Comparison of ENCODE assay signal across 16 cellular contexts in the genomic region with DNA sequence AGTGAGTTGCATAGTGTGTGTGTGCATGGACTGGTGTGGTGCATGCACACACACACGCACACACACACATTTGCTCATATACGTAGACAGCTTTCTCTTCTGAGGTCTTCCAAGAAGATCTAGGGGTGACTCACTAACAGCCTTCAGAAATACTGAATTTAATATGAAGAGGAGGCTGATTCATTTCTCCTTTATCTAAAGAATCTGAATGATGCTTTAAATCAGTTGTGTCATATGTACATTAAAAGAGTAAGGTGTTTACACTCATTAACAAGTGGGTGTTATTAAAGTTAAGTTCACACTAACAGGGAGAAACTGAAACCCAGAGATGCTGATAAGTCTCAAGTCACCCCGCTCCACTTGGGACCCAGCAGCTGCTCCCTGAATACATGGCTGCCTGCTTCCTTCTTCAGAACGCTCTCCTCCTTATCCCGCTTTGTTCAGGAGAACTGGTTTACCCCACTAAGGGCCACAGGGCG. TPM values are rescaled to one million over a fixed set of nuclear protein-coding genes. Genes with fewer than 3 reads are reported as not detected.
DNase-seq lines count a peak whose midpoint lies in the region; ATAC-seq, FAIRE-seq and TF ChIP-seq lines count a peak whose summit lies in the region.
"Had no signal": no experiment of that assay in that cellular context is flagged by ENCODE, and none has a peak within 500 bp of the region (broad histone marks: within the 10 kb centered on the region; RNA-seq: fewer than 3 reads in every experiment).

No MANE protein-coding gene starts in this region.

- H3K27me3 Mint-ChIP-seq in activated CD4-positive, alpha-beta T cell treated with anti-CD3 and anti-CD28 coated beads for 36 hours: peaks cover 4% of the 10 kb centered on the region
- H3K27me3 Mint-ChIP-seq in astrocyte (ENCODE audit: low read depth, unreplicated experiment) (no peaks in the 10 kb centered on the region), neural progenitor cell (ENCODE audit: insufficient read depth, low read depth) (no peaks in the 10 kb centered on the region)

- FAIRE-seq in astrocyte (lab: Jason Lieb, UNC): peak; percentile 39
- FAIRE-seq: pancreas had no signal

- H3K4me3 ChIP-seq in MG63: no peak overlapping the region
- no peak overlapping the region for H3K4me3 ChIP-seq in astrocyte (ENCODE audit: insufficient read depth, low read depth, low read length)
- no peak overlapping the region for H3K4me3 ChIP-seq in neural progenitor cell
- H3K4me3 ChIP-seq: esophagus muscularis mucosa, GM23338, pancreas had no signal

- H3K4me2 ChIP-seq in astrocyte (ENCODE audit: low read length) (peak overlapping the region; percentile 48), neural progenitor cell (no peak overlapping the region)
- H3K4me2 ChIP-seq: GM23338 had no signal

- no peak overlapping the region for H3K4me3 Mint-ChIP-seq in activated CD4-positive, alpha-beta T cell treated with anti-CD3 and anti-CD28 coated beads for 36 hours
- H3K4me3 Mint-ChIP-seq in astrocyte (ENCODE audit: unreplicated experiment) (no peak overlapping the region), neural progenitor cell (no peak overlapping the region)
- H3K4me3 Mint-ChIP-seq: GM23338 had no signal

- peaks cover 24% of the 10 kb centered on the region for H3F3A ChIP-seq in neural progenitor cell (ENCODE audit: low read depth)

- no peaks in the 10 kb centered on the region for H3K36me3 Mint-ChIP-seq in activated CD4-positive, alpha-beta T cell treated with anti-CD3 and anti-CD28 coated beads for 36 hours (ENCODE audit: low read depth)
- H3K36me3 Mint-ChIP-seq in astrocyte (ENCODE audit: low read depth, unreplicated experiment) (no peaks in the 10 kb centered on the region), neural progenitor cell (peaks cover 2% of the 10 kb centered on the region)

- no peak for TF ChIP-seq CTCF in astrocyte (IDR thresholded peaks at IDR 0.05; ENCODE audit: insufficient read depth, low read depth, low read length)
- TF ChIP-seq CTCF in neural progenitor cell (IDR thresholded peaks at IDR 0.05): no peak

- H3K27ac Mint-ChIP-seq in activated CD4-positive, alpha-beta T cell treated with anti-CD3 and anti-CD28 coated beads for 36 hours: peak overlapping the region; percentile 80
- H3K27ac Mint-ChIP-seq in astrocyte (ENCODE audit: unreplicated experiment): peak overlapping the region; percentile 2
- H3K27ac Mint-ChIP-seq in neural progenitor cell: no peak overlapping the region
- H3K27ac Mint-ChIP-seq: GM23338 had no signal

- H2AFZ ChIP-seq in astrocyte (ENCODE audit: low read depth, low read length) (no peak overlapping the region), neural progenitor cell (replicated peaks) (no peak overlapping the region)
- H2AFZ ChIP-seq: GM23338 had no signal

- peak; percentile 52 for DNase-seq in activated CD4-positive, alpha-beta T cell treated with anti-CD3 and anti-CD28 coated beads for 36 hours
- DNase-seq in activated CD4-positive, alpha-beta T cell treated with anti-CD3 and anti-CD28 coated beads for 1 hour: no peak
- DNase-seq in MG63: peak; percentile 17
- DNase-seq in astrocyte (ENCODE audit: low read depth): peak; percentile 88
- DNase-seq in renal cortical epithelial cell (ENCODE audit: low read depth): peak; percentile 21
- DNase-seq in NCI-H146 treated with DMSO at 0.1 percent for 48 hours (lab: John Stamatoyannopoulos, UW; ENCODE audit: unreplicated experiment): no peak
- DNase-seq in neural progenitor cell (ENCODE audit: low spot score): no peak
- DNase-seq: central memory CD4-positive, alpha-beta T cell; left colon; NCI-H446; pancreas; SIG-M5; trophoblast cell had no signal

- H3K36me3 ChIP-seq in MG63 (no peaks in the 10 kb centered on the region), astrocyte (ENCODE audit: insufficient read depth, low read length) (no peaks in the 10 kb centered on the region), neural progenitor cell (no peaks in the 10 kb centered on the region)
- H3K36me3 ChIP-seq: esophagus muscularis mucosa, pancreas had no signal

- H3K4me1 Mint-ChIP-seq in activated CD4-positive, alpha-beta T cell treated with anti-CD3 and anti-CD28 coated beads for 36 hours: peaks cover 21% of the 10 kb centered on the region
- H3K4me1 Mint-ChIP-seq in astrocyte (ENCODE audit: low read depth, unreplicated experiment): peaks cover 18% of the 10 kb centered on the region
- peaks cover 21% of the 10 kb centered on the region for H3K4me1 Mint-ChIP-seq in neural progenitor cell

- peaks cover 14% of the 10 kb centered on the region for H3K4me1 ChIP-seq in astrocyte (ENCODE audit: insufficient read depth, low read length)
- peaks cover 32% of the 10 kb centered on the region for H3K4me1 ChIP-seq in neural progenitor cell
- H3K4me1 ChIP-seq: esophagus muscularis mucosa, pancreas had no signal

- H3K9me3 ChIP-seq in MG63: no peaks in the 10 kb centered on the region
- no peaks in the 10 kb centered on the region for H3K9me3 ChIP-seq in astrocyte (ENCODE audit: insufficient read depth, low read depth, low read length)
- no peaks in the 10 kb centered on the region for H3K9me3 ChIP-seq in neural progenitor cell (ENCODE audit: low read depth)
- H3K9me3 ChIP-seq: esophagus muscularis mucosa, pancreas had no signal

- H3K9ac ChIP-seq in astrocyte (ENCODE audit: low read length): peak overlapping the region; percentile 31
- H3K9ac ChIP-seq in neural progenitor cell: no peak overlapping the region

- POLR2A ChIA-PET in activated CD4-positive, alpha-beta T cell treated with anti-CD3 and anti-CD28 coated beads for 36 hours (lab: Charles Lee): interaction anchor here (0.6 kb wide), 1 partner anchor 112 kb away, joined by 4 read pairs; no protein-coding TSS in a partner anchor

- peak overlapping the region; percentile 7 for H3K27ac ChIP-seq in astrocyte (ENCODE audit: low read depth, low read length)
- H3K27ac ChIP-seq in neural progenitor cell: no peak overlapping the region
- H3K27ac ChIP-seq: esophagus muscularis mucosa, pancreas had no signal

- H3K27me3 ChIP-seq in MG63: no peaks in the 10 kb centered on the region
- H3K27me3 ChIP-seq in astrocyte (ENCODE audit: insufficient read depth, low read length): no peaks in the 10 kb centered on the region
- H3K27me3 ChIP-seq in neural progenitor cell: no peaks in the 10 kb centered on the region
- H3K27me3 ChIP-seq: pancreas had no signal

- CTCF ChIA-PET in activated CD4-positive, alpha-beta T cell treated with anti-CD3 and anti-CD28 coated beads for 36 hours (lab: Charles Lee): interaction anchor here (0.7 to 0.8 kb wide), 2 partner anchors 43 to 655 kb away, joined by 3 to 8 read pairs; no protein-coding TSS in a partner anchor

- H4K20me1 ChIP-seq in astrocyte (ENCODE audit: insufficient read depth, low read length) (no peaks in the 10 kb centered on the region), neural progenitor cell (ENCODE audit: low read depth) (no peaks in the 10 kb centered on the region)

- H3K79me2 ChIP-seq in astrocyte (ENCODE audit: insufficient read depth, low read length) (no peaks in the 10 kb centered on the region), neural progenitor cell (ENCODE audit: low read depth) (no peaks in the 10 kb centered on the region)

- H3K9me3 Mint-ChIP-seq in activated CD4-positive, alpha-beta T cell treated with anti-CD3 and anti-CD28 coated beads for 36 hours (ENCODE audit: low read depth): peaks cover 4% of the 10 kb centered on the region
- H3K9me3 Mint-ChIP-seq in astrocyte (ENCODE audit: unreplicated experiment): no peaks in the 10 kb centered on the region
- no peaks in the 10 kb centered on the region for H3K9me3 Mint-ChIP-seq in neural progenitor cell

- ATAC-seq in activated CD4-positive, alpha-beta T cell treated with anti-CD3 and anti-CD28 coated beads for 36 hours: peak; percentile 98
- no peak for ATAC-seq in HG03432 (IDR thresholded peaks at IDR 0.05; ENCODE audit: unreplicated experiment)
- ATAC-seq: GM23338, left colon had no signal

- intact Hi-C loops in activated CD4-positive, alpha-beta T cell treated with anti-CD3 and anti-CD28 coated beads for 36 hours (cut with DNase I, micrococcal nuclease): loop anchor here in 1 of 2 experiments (1.0 kb wide), 1 partner anchor 30 kb away; a partner anchor contains a TSS

RNA-seq across cellular contexts. Expression of a gene that starts 22.0 kb away (rescaled TPM):
- total RNA-seq in activated CD4-positive, alpha-beta T cell treated with anti-CD3 and anti-CD28 coated beads for 36 hours: not detected
- total RNA-seq in MG63 (2014; rRNA removed; shearing (Covaris generic); ENCODE audit: low replicate concordance): not detected in 2 replicates
- not detected in 2 replicates for total RNA-seq in astrocyte
- 0.15 TPM in 1 of 2 replicates, not detected in the other for total RNA-seq in renal cortical epithelial cell
- not detected in 2 replicates for total RNA-seq in neural progenitor cell (ENCODE audit: low replicate concordance)
- total RNA-seq: esophagus muscularis mucosa, GM23338 had no signal

RNA-seq across cellular contexts. Expression of a gene that starts 29.7 kb away (rescaled TPM):
- total RNA-seq in activated CD4-positive, alpha-beta T cell treated with anti-CD3 and anti-CD28 coated beads for 36 hours: 1 to 10 TPM; 8.7 to 9.3 TPM
- total RNA-seq in MG63 (2014; rRNA removed; shearing (Covaris generic); ENCODE audit: low replicate concordance): 2.2 and 2.4 TPM in 2 replicates
- total RNA-seq in astrocyte (21.3 and 21.9 TPM in 2 replicates), renal cortical epithelial cell (33.1 and 68.9 TPM in 2 replicates), neural progenitor cell (ENCODE audit: low replicate concordance) (2.4 and 4.9 TPM in 2 replicates)

RNA-seq across cellular contexts. Expression of a gene that starts 57.8 kb away (rescaled TPM):
- total RNA-seq in activated CD4-positive, alpha-beta T cell treated with anti-CD3 and anti-CD28 coated beads for 36 hours: 1 to 10 TPM; 3.2 to 3.5 TPM
- total RNA-seq in MG63 (2014; rRNA removed; shearing (Covaris generic); ENCODE audit: low replicate concordance): not detected in 2 replicates
- total RNA-seq in astrocyte (7.9 and 8.7 TPM in 2 replicates), renal cortical epithelial cell (8.5 and 19.1 TPM in 2 replicates), neural progenitor cell (ENCODE audit: low replicate concordance) (46.6 and 51.2 TPM in 2 replicates)

Comparison
In these comparisons a context has a peak if more than half of its experiments do, and no peak if none do; other contexts are left out.
1. DNase-seq: peak in activated CD4-positive, alpha-beta T cell treated with anti-CD3 and anti-CD28 coated beads for 36 hours (single experiment), MG63 (single experiment), astrocyte (single experiment) and renal cortical epithelial cell (single experiment); none in activated CD4-positive, alpha-beta T cell treated with anti-CD3 and anti-CD28 coated beads for 1 hour (single experiment), NCI-H146 treated with DMSO at 0.1 percent for 48 hours (single experiment) and neural progenitor cell (single experiment).